ENCODE assay signal across 8 cellular contexts in the genomic region with DNA sequence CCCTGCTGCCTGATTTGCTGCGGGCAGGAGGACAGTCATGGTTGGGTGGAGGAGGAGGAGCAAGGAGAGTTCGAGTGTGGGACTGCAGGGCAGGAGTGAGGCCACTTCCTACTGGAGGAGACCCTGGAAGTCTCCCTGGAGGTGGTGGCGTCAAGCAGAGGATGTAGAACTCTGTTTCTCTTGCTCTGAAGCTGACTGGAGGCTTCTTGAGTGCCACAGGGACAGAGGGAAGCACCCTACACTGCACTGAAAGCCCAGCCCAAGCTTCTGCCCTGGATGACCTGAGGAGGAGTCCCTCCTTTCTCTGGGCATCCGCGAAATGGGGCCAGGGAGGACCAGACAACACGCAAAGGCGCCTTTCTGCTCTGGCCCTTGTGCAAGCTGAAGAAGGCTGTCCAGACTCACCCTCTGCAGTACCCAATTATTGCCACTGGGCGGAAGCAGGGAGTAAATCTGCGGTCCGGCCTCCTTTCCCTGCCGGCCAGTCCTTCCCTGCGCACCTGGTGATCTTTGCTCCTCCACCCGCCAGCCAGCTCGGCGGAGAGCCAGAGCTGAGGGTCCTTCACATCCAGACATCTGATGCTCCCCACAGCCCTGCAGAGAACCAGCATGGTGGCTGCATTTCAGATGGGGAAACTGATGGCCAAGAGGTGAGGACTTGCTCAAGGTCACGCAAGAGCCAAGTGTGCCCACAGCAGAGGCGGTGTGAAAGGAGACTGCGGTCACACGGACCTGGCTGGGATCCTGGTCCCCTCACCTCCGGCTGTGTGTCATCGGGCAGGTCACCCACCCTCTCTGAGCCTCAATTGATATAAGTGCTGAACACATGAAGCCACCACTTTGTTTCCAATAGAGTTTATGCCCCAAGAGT.
DNase-seq lines count a peak whose midpoint lies in the region; ATAC-seq and TF ChIP-seq lines count a peak whose summit lies in the region.

No MANE protein-coding gene starts in this region.

- H3K4me3 Mint-ChIP-seq in CD14-positive monocyte: no peak overlapping the region
- H3K4me3 Mint-ChIP-seq in activated CD8-positive, alpha-beta memory T cell treated with anti-CD3 and anti-CD28 coated beads, Interleukin-2, amount 10 ng/mL, durations not matched to agents 7 days and 5 days: no peak overlapping the region
- H3K4me3 Mint-ChIP-seq in nephron progenitor cell: no peak overlapping the region

- H3K27ac Mint-ChIP-seq in CD14-positive monocyte (no peak overlapping the region), nephron progenitor cell (no peak overlapping the region)
- H3K27ac Mint-ChIP-seq in activated CD8-positive, alpha-beta memory T cell treated with anti-CD3 and anti-CD28 coated beads, Interleukin-2, amount 10 ng/mL, durations not matched to agents 7 days and 5 days: no peak overlapping the region

- peak; percentile 51 for ATAC-seq in activated CD8-positive, alpha-beta memory T cell treated with anti-CD3 and anti-CD28 coated beads, Interleukin-2, amount 10 ng/mL, durations not matched to agents 7 days and 5 days
- no peak for ATAC-seq in GM21825 (IDR thresholded peaks at IDR 0.05; ENCODE audit: unreplicated experiment)

- no peak for DNase-seq in CD14-positive monocyte (ENCODE audit: low spot score)
- peak; percentile 72 for DNase-seq in GM20000 (ENCODE audit: low spot score)
- peak; percentile 44 to 85 for DNase-seq in NCI-H526 (lab: John Stamatoyannopoulos, UW)
- peak; percentile 68 for DNase-seq in activated CD8-positive, alpha-beta memory T cell treated with anti-CD3 and anti-CD28 coated beads, Interleukin-2, amount 10 ng/mL, durations not matched to agents 7 days and 5 days
- DNase-seq in fibroblast of mammary gland (ENCODE audit: low read depth): peak; percentile 58
- DNase-seq in nephron progenitor cell: peak; percentile 86
- DNase-seq in ureter (ENCODE audit: low spot score): peak; percentile 63

- TF ChIP-seq CTCF in CD14-positive monocyte (IDR thresholded peaks at IDR 0.05): peak; percentile 89
- peak; percentile 84 for TF ChIP-seq CTCF in GM20000 (IDR thresholded peaks at IDR 0.05; ENCODE audit: extremely low read depth, missing control alignments)
- peak; percentile 79 for TF ChIP-seq CTCF in fibroblast of mammary gland (conservative IDR thresholded peaks at IDR 0.05; ENCODE audit: control insufficient read depth, insufficient read depth, low read depth, low read length)
- TF ChIP-seq CTCF in nephron progenitor cell (IDR thresholded peaks at IDR 0.05): peak; percentile 84

- intact Hi-C loops in CD14-positive monocyte (cut with micrococcal nuclease): no loop called here

- H3K27me3 Mint-ChIP-seq in CD14-positive monocyte (ENCODE audit: low read depth in 3 of 3): peaks cover 3 to 10% (median 5%) of the 10 kb centered on the region in 3 donors
- H3K27me3 Mint-ChIP-seq in activated CD8-positive, alpha-beta memory T cell treated with anti-CD3 and anti-CD28 coated beads, Interleukin-2, amount 10 ng/mL, durations not matched to agents 7 days and 5 days: peaks cover 5% of the 10 kb centered on the region
- H3K27me3 Mint-ChIP-seq in nephron progenitor cell (ENCODE audit: low read depth, poor library complexity): peaks cover 4% of the 10 kb centered on the region

- CTCF ChIA-PET in activated CD8-positive, alpha-beta memory T cell treated with anti-CD3 and anti-CD28 coated beads, Interleukin-2, amount 10 ng/mL, durations not matched to agents 7 days and 5 days (lab: Charles Lee): interaction anchor here (0.5 to 1.2 kb wide), 5 partner anchors 11 to 49 kb away, joined by 3 to 5 read pairs (median 4); no protein-coding TSS in a partner anchor

- H3K36me3 Mint-ChIP-seq in CD14-positive monocyte (no peaks in the 10 kb centered on the region), nephron progenitor cell (ENCODE audit: low read depth) (no peaks in the 10 kb centered on the region)
- H3K36me3 Mint-ChIP-seq in activated CD8-positive, alpha-beta memory T cell treated with anti-CD3 and anti-CD28 coated beads, Interleukin-2, amount 10 ng/mL, durations not matched to agents 7 days and 5 days: no peaks in the 10 kb centered on the region

- H3K4me1 Mint-ChIP-seq in CD14-positive monocyte (peaks cover 2% of the 10 kb centered on the region), nephron progenitor cell (peaks cover 80% of the 10 kb centered on the region)
- no peaks in the 10 kb centered on the region for H3K4me1 Mint-ChIP-seq in activated CD8-positive, alpha-beta memory T cell treated with anti-CD3 and anti-CD28 coated beads, Interleukin-2, amount 10 ng/mL, durations not matched to agents 7 days and 5 days

- no peak overlapping the region for H3K4me3 ChIP-seq in fibroblast of mammary gland (ENCODE audit: control insufficient read depth, low read depth, low read length)

- H3K9me3 Mint-ChIP-seq in CD14-positive monocyte (peaks cover 0 to 1% (median 0%) of the 10 kb centered on the region in 7 donors), nephron progenitor cell (no peaks in the 10 kb centered on the region)
- H3K9me3 Mint-ChIP-seq in activated CD8-positive, alpha-beta memory T cell treated with anti-CD3 and anti-CD28 coated beads, Interleukin-2, amount 10 ng/mL, durations not matched to agents 7 days and 5 days (ENCODE audit: low read depth): no peaks in the 10 kb centered on the region
